ENCODE assay signal across 17 cellular contexts in the genomic region with DNA sequence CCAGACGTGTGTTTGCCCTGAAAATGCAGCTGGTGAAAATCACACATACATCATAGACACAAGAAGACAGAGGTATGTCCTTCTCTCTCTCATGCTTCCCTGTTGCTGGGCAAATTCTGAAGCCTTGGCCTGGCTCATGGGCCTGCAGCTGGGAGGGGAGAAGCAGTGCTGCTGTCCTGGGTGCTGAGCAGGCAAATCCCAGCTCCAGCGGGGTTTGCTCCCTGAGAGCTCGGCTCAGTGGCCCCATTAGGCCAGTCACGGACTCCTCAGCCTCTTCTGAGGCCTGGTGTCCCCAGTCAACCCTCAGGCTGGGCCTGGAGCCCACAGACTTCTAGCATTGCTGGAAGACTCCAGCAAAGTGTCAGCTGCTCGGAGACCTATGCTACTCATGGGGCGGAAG. TPM values are rescaled to one million over a fixed set of nuclear protein-coding genes. Genes with fewer than 3 reads are reported as not detected.
DNase-seq lines count a peak whose midpoint lies in the region; ATAC-seq, FAIRE-seq and TF ChIP-seq lines count a peak whose summit lies in the region.
"Had no signal": no experiment of that assay in that cellular context is flagged by ENCODE, and none has a peak within 500 bp of the region (broad histone marks: within the 10 kb centered on the region; RNA-seq: fewer than 3 reads in every experiment).

No MANE protein-coding gene starts in this region.

- no peak for FAIRE-seq in RCC 7860 (lab: Jason Lieb, UNC)
- FAIRE-seq: colon had no signal

- H3K27me3 Mint-ChIP-seq in CD14-positive monocyte (ENCODE audit: low read depth in 3 of 3) (peaks cover 17 to 34% (median 31%) of the 10 kb centered on the region in 3 donors), T-helper 17 cell (peaks cover 37% of the 10 kb centered on the region)

- TF ChIP-seq CTCF in CD14-positive monocyte (IDR thresholded peaks at IDR 0.05) (no peak), cardiac fibroblast (IDR thresholded peaks at IDR 0.05; ENCODE audit: low read depth, low read length) (no peak)

- H3K4me3 Mint-ChIP-seq in CD14-positive monocyte (no peak overlapping the region), T-helper 17 cell (no peak overlapping the region)
- H3K4me3 Mint-ChIP-seq: activated CD4-positive, alpha-beta T cell treated with anti-CD3 and anti-CD28 coated beads, Interleukin-2, amount 10 ng/mL, durations not matched to agents 7 days and 5 days; memory B cell; T-cell had no signal

- no peak for DNase-seq in CD14-positive monocyte (ENCODE audit: low spot score)
- DNase-seq in M059J (ENCODE audit: low read depth): peak; percentile 33
- peak; percentile 43 to 62 for DNase-seq in cardiac fibroblast (ENCODE audit: low read depth in 2 of 2)
- DNase-seq in islet precursor cell: peak; percentile 90
- no peak for DNase-seq in T-helper 17 cell
- no peak for DNase-seq in hippocampal formation (lab: John Stamatoyannopoulos, UW)
- no peak for DNase-seq in RCC 7860 (ENCODE audit: low spot score)
- DNase-seq in SW480 (ENCODE audit: low spot score): no peak
- DNase-seq: activated CD4-positive, alpha-beta T cell treated with anti-CD3 and anti-CD28 coated beads, Interleukin-2, amount 10 ng/mL, durations not matched to agents 7 days and 5 days; activated naive CD4-positive, alpha-beta T cell; NCI-H1417 treated with DMSO at 0.1 percent for 48 hours; stimulated activated CD4-positive, alpha-beta T cell treated with anti-CD3 and anti-CD28 coated beads, Interleukin-4, amount 100 ng/mL, for 24 hours; stimulated activated naive CD8-positive, alpha-beta T cell treated with anti-CD3 and anti-CD28 coated beads, Interleukin-15, Interleukin-2, amounts not matched to agents 100 U/mL and 50 U/mL, for 24 hours; T-cell had no signal

- ATAC-seq in T-helper 17 cell: no peak
- ATAC-seq: stimulated activated naive CD8-positive, alpha-beta T cell treated with anti-CD3 and anti-CD28 coated beads, Interleukin-15, Interleukin-2, amounts not matched to agents 100 U/mL and 50 U/mL, for 24 hours; T-cell had no signal

- H3K4me3 ChIP-seq in cardiac fibroblast (replicated peaks in 1 of 2; ENCODE audit: low read depth in 2 of 2, low read length in 2 of 2): no peak overlapping the region

- intact Hi-C loops in CD14-positive monocyte (cut with micrococcal nuclease): no loop called here

- H3K9me3 Mint-ChIP-seq in CD14-positive monocyte: peaks cover 0 to 6% (median 0%) of the 10 kb centered on the region in 7 donors
- H3K9me3 Mint-ChIP-seq: activated CD4-positive, alpha-beta T cell treated with anti-CD3 and anti-CD28 coated beads, Interleukin-2, amount 10 ng/mL, durations not matched to agents 7 days and 5 days; memory B cell; T-cell had no signal

- no peaks in the 10 kb centered on the region for H3K9me3 ChIP-seq in T-helper 17 cell (ENCODE audit: control insufficient read depth, low read length, poor library complexity, severe bottlenecking)

- H3K27ac Mint-ChIP-seq in CD14-positive monocyte (peak overlapping the region in 5 of 7 donors; percentile 13 to 87 (median 58)), T-helper 17 cell (no peak overlapping the region)
- H3K27ac Mint-ChIP-seq: activated CD4-positive, alpha-beta T cell treated with anti-CD3 and anti-CD28 coated beads, Interleukin-2, amount 10 ng/mL, durations not matched to agents 7 days and 5 days; memory B cell; T-cell had no signal

- H3K36me3 Mint-ChIP-seq in CD14-positive monocyte: peaks cover 0 to 3% of the 10 kb centered on the region in 2 donors
- H3K36me3 Mint-ChIP-seq in T-helper 17 cell (ENCODE audit: low read depth): no peaks in the 10 kb centered on the region
- H3K36me3 Mint-ChIP-seq: memory B cell, T-cell had no signal

- H3K4me1 Mint-ChIP-seq in CD14-positive monocyte (peaks cover 41% of the 10 kb centered on the region), T-helper 17 cell (peaks cover 4% of the 10 kb centered on the region)
- H3K4me1 Mint-ChIP-seq: activated CD4-positive, alpha-beta T cell treated with anti-CD3 and anti-CD28 coated beads, Interleukin-2, amount 10 ng/mL, durations not matched to agents 7 days and 5 days; T-cell had no signal

RNA-seq across cellular contexts. Expression of a gene that starts 11.7 kb away (rescaled TPM):
- not detected for polyA plus RNA-seq in CD14-positive monocyte
- total RNA-seq in M059J (2014; rRNA removed; shearing (Covaris generic)): 0.02 and 0.30 TPM in 2 replicates
- under 1 TPM; 0.10 to 0.15 TPM for total RNA-seq in T-helper 17 cell
- total RNA-seq: glomerular endothelial cell had no signal

Comparison
In these comparisons a context has a peak if more than half of its experiments do, and no peak if none do; other contexts are left out.
1. DNase-seq: peak in M059J (single experiment), cardiac fibroblast (2 of 2) and islet precursor cell (single experiment); none in CD14-positive monocyte (single experiment), T-helper 17 cell (0 of 3), hippocampal formation (0 of 2), RCC 7860 (single experiment) and SW480 (single experiment).